In genomic region chr4:74364649-74365491, GRCh38 we compare ENCODE assay signal across 8 cellular contexts. TPM values are rescaled to one million over a fixed set of nuclear protein-coding genes. Genes with fewer than 3 reads are reported as not detected.
DNase-seq lines count a peak whose midpoint lies in the region; ATAC-seq and TF ChIP-seq lines count a peak whose summit lies in the region.

Gene EREG (plus strand): TSS chr4:74365145. CDS start chr4:74365309, 164 bp downstream.

- H3K9me3 Mint-ChIP-seq in activated T-cell treated with anti-CD3 and anti-CD28 coated beads, Interleukin-2, amount 50 U/mL, for 24 hours, result no peaks in the 10 kb centered on the region
- H3K9me3 Mint-ChIP-seq in activated CD4-positive, alpha-beta memory T cell treated with anti-CD3 and anti-CD28 coated beads, Interleukin-2, amount 10 ng/mL, durations not matched to agents 7 days and 5 days, result no peaks in the 10 kb centered on the region

- H3K4me3 Mint-ChIP-seq in activated T-cell treated with anti-CD3 and anti-CD28 coated beads, Interleukin-2, amount 50 U/mL, for 24 hours, result peak within 1 kb of the TSS; percentile 61
- H3K4me3 Mint-ChIP-seq in activated CD4-positive, alpha-beta memory T cell treated with anti-CD3 and anti-CD28 coated beads, Interleukin-2, amount 10 ng/mL, durations not matched to agents 7 days and 5 days, result peak within 1 kb of the TSS; percentile 55

- H3K9me3 ChIP-seq in neutrophil, result no peaks in the 10 kb centered on the region

- H3K27me3 Mint-ChIP-seq in activated T-cell treated with anti-CD3 and anti-CD28 coated beads, Interleukin-2, amount 50 U/mL, for 24 hours, result peaks cover 52% of the 10 kb centered on the region
- H3K27me3 Mint-ChIP-seq in activated CD4-positive, alpha-beta memory T cell treated with anti-CD3 and anti-CD28 coated beads, Interleukin-2, amount 10 ng/mL, durations not matched to agents 7 days and 5 days, result peaks cover 37% of the 10 kb centered on the region

- peaks cover 16 to 31% of the 10 kb centered on the region in 2 experiments for H3K4me1 ChIP-seq in neutrophil (ENCODE audit: control insufficient read depth in 1 of 2, insufficient read depth in 1 of 2, low read depth in 1 of 2, low read length in 1 of 2)

- CTCF ChIA-PET in activated CD4-positive, alpha-beta memory T cell treated with anti-CD3 and anti-CD28 coated beads, Interleukin-2, amount 10 ng/mL, durations not matched to agents 7 days and 5 days (lab: Charles Lee), result no interaction called here

- DNase-seq in activated T-cell treated with anti-CD3 and anti-CD28 coated beads, Interleukin-2, amount 50 U/mL, for 24 hours, result peak; percentile 41
- no peak for DNase-seq in activated T-cell treated with anti-CD3 and anti-CD28 coated beads, Interleukin-2, amount 50 U/mL, for 1 hour
- DNase-seq in activated CD4-positive, alpha-beta memory T cell treated with anti-CD3 and anti-CD28 coated beads, Interleukin-2, amount 10 ng/mL, durations not matched to agents 7 days and 5 days, result no peak
- DNase-seq in glomerular visceral epithelial cell (ENCODE audit: extremely low spot score) (peak; percentile 30), foreskin melanocyte (no peak)

- no peaks in the 10 kb centered on the region for H3K36me3 Mint-ChIP-seq in activated T-cell treated with anti-CD3 and anti-CD28 coated beads, Interleukin-2, amount 50 U/mL, for 24 hours (ENCODE audit: low read depth)
- no peaks in the 10 kb centered on the region for H3K36me3 Mint-ChIP-seq in activated CD4-positive, alpha-beta memory T cell treated with anti-CD3 and anti-CD28 coated beads, Interleukin-2, amount 10 ng/mL, durations not matched to agents 7 days and 5 days (ENCODE audit: low read depth)

- no peaks in the 10 kb centered on the region for H3K36me3 ChIP-seq in neutrophil

- ATAC-seq in HG03135 (IDR thresholded peaks at IDR 0.05; ENCODE audit: unreplicated experiment) (peak; percentile 51), GM18858 (IDR thresholded peaks at IDR 0.05; ENCODE audit: unreplicated experiment) (no peak)

- no peak within 1 kb of the TSS for H3K27ac ChIP-seq in neutrophil

- no peak within 1 kb of the TSS for H3K27ac Mint-ChIP-seq in activated T-cell treated with anti-CD3 and anti-CD28 coated beads, Interleukin-2, amount 50 U/mL, for 24 hours
- H3K27ac Mint-ChIP-seq in activated CD4-positive, alpha-beta memory T cell treated with anti-CD3 and anti-CD28 coated beads, Interleukin-2, amount 10 ng/mL, durations not matched to agents 7 days and 5 days, result no peak within 1 kb of the TSS

- H3K27me3 ChIP-seq in neutrophil, result peaks cover 9% of the 10 kb centered on the region

- H3K4me3 ChIP-seq in neutrophil (ENCODE audit: low read depth in 1 of 2, low read length in 1 of 2), result peak within 1 kb of the TSS; percentile 32 to 55

- peaks cover 14% of the 10 kb centered on the region for H3K4me1 Mint-ChIP-seq in activated T-cell treated with anti-CD3 and anti-CD28 coated beads, Interleukin-2, amount 50 U/mL, for 24 hours (ENCODE audit: low read depth)
- peaks cover 10% of the 10 kb centered on the region for H3K4me1 Mint-ChIP-seq in activated CD4-positive, alpha-beta memory T cell treated with anti-CD3 and anti-CD28 coated beads, Interleukin-2, amount 10 ng/mL, durations not matched to agents 7 days and 5 days

- no peak for TF ChIP-seq CTCF in neutrophil (IDR thresholded peaks at IDR 0.05)

- POLR2A ChIA-PET in activated CD4-positive, alpha-beta memory T cell treated with anti-CD3 and anti-CD28 coated beads, Interleukin-2, amount 10 ng/mL, durations not matched to agents 7 days and 5 days (lab: Charles Lee), result no interaction called here

RNA-seq across cellular contexts. Expression of gene EREG, which starts in this region (rescaled TPM):
- not detected for total RNA-seq in activated CD4-positive, alpha-beta memory T cell treated with anti-CD3 and anti-CD28 coated beads, Interleukin-2, amount 10 ng/mL, durations not matched to agents 7 days and 5 days

Comparison
In these comparisons a context has a peak if more than half of its experiments do, and no peak if none do; other contexts are left out.
1. DNase-seq: peak in activated T-cell treated with anti-CD3 and anti-CD28 coated beads, Interleukin-2, amount 50 U/mL, for 24 hours (single experiment) and glomerular visceral epithelial cell (single experiment); none in activated T-cell treated with anti-CD3 and anti-CD28 coated beads, Interleukin-2, amount 50 U/mL, for 1 hour (single experiment), activated CD4-positive, alpha-beta memory T cell treated with anti-CD3 and anti-CD28 coated beads, Interleukin-2, amount 10 ng/mL, durations not matched to agents 7 days and 5 days (single experiment) and foreskin melanocyte (single experiment).